1 cellular context compared by ENCODE assay signal in genomic region chr9:87122947-87123685, GRCh38.
TF ChIP-seq lines count a peak whose summit lies in the region.

No MANE protein-coding gene starts in this region.

TF ChIP-seq in SK-N-SH, 30 proteins besides CTCF, POLR2A, EP300 and RAD21 (continued from another document):
- TF ChIP-seq MAX (IDR thresholded peaks at IDR 0.05; ENCODE audit: low read depth) (peak; percentile 91), ELF1 (IDR thresholded peaks at IDR 0.05) (peak; percentile 31; the same call in 1 of the 2 replicates), FOXJ3 (CRISPR knock-in tag; IDR thresholded peaks at IDR 0.05) (no peak), JUND (IDR thresholded peaks at IDR 0.05) (peak; percentile 97), SIN3A (IDR thresholded peaks at IDR 0.05; ENCODE audit: borderline replicate concordance, low read depth, low read length) (peak; percentile 89), NFIC (IDR thresholded peaks at IDR 0.05; ENCODE audit: borderline replicate concordance) (peak; percentile 91; the same call in 1 of the 2 replicates), POLR2AphosphoS5 (IDR thresholded peaks at IDR 0.05; ENCODE audit: low read depth, low read length) (peak; percentile 90; the same call in 1 of the 2 replicates), REST (IDR thresholded peaks at IDR 0.05; ENCODE audit: low read depth, low read length) (peak; percentile 46; the same call in 1 of the 2 replicates), YY1 (IDR thresholded peaks at IDR 0.05; ENCODE audit: low read depth) (peak; percentile 39; the same call in 1 of the 2 replicates), GATA2 (CRISPR knock-in tag; IDR thresholded peaks at IDR 0.05) (no peak), ZBTB33 (IDR thresholded peaks at IDR 0.05; ENCODE audit: borderline replicate concordance, low read depth) (0 out of 2 replicates have a peak, but pooled peaks have one; percentile 51), SMC3 (IDR thresholded peaks at IDR 0.05; ENCODE audit: low read depth, low read length) (peak; percentile 4; the same call in 1 of the 2 replicates), USF2 (IDR thresholded peaks at IDR 0.05; ENCODE audit: borderline replicate concordance, low read depth, low read length) (peak; percentile 26; the same call in 1 of the 2 replicates), NRF1 (IDR thresholded peaks at IDR 0.05; ENCODE audit: low read depth, low read length) (no peak), TEAD4 (IDR thresholded peaks at IDR 0.05; ENCODE audit: borderline replicate concordance, insufficient read depth) (peak; percentile 94), FOXM1 (IDR thresholded peaks at IDR 0.05; ENCODE audit: low read depth) (peak; percentile 97), CHD2 (IDR thresholded peaks at IDR 0.05; ENCODE audit: low read length, partially characterized antibody) (no peak), RCOR1 (IDR thresholded peaks at IDR 0.05; ENCODE audit: low read length) (no peak), PBX3 (IDR thresholded peaks at IDR 0.05) (peak; percentile 97), MEF2A (IDR thresholded peaks at IDR 0.05; ENCODE audit: borderline replicate concordance, low read depth) (peak; percentile 80), TAF1 (IDR thresholded peaks at IDR 0.05; ENCODE audit: borderline replicate concordance, low read depth, low read length) (peak; percentile 35; the same call in 1 of the 2 replicates), RXRA (IDR thresholded peaks at IDR 0.05; ENCODE audit: borderline replicate concordance, low read depth) (peak; percentile 92)
